9 cellular contexts compared by ENCODE assay signal in the genomic region with DNA sequence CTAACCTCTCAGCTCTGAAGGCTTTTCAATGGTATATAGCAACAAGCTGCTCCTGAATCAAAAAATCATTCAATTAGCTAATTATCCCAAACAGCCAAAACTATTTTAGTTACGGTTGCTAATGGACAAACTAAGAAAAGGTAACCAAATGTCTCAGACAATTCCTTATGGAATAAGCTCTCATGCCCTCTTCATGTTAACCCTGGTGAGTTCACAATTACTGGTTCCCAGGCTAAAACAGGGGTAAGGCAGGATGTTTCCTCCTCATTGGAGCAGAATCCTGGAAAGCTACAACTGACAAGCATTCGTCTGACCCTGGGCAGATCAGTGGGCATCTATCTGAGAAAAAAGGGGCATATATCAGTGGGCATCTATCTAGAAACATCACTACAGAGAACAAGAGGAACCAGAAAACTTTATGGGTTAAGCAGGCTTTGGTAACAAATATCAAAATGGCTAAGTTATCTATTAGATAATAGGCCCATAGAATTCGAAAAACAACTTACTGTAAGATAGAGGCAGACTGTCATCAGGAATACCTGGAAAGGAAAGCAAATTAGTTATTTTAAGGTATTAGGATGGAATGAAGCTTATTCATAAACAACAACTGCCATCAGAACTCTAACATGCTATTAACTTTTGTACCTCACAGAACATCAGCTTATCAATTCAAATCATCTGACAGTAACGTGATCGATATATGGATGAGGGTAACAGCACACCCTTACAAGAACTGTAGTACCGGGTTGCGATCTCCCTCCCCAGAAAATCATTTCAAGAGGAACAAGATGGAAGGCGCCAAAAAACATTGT. TPM values are rescaled to one million over a fixed set of nuclear protein-coding genes. Genes with fewer than 3 reads are reported as not detected.
DNase-seq lines count a peak whose midpoint lies in the region; ATAC-seq, FAIRE-seq and TF ChIP-seq lines count a peak whose summit lies in the region.
"Had no signal": no experiment of that assay in that cellular context is flagged by ENCODE, and none has a peak within 500 bp of the region (broad histone marks: within the 10 kb centered on the region; RNA-seq: fewer than 3 reads in every experiment).

No MANE protein-coding gene starts in this region.

- peak overlapping the region; percentile 87 to 90 for H3K9ac ChIP-seq in kidney (ENCODE audit: low read length in 2 of 2)

- intact Hi-C loops in kidney (cut with DNase I) (no loop called here), testis (cut with DNase I; ENCODE audit: low total_unique reads) (loop anchor here (10.0 kb wide), 1 partner anchor 69 kb away; a partner anchor contains a TSS)

- H3K9me3 ChIP-seq in kidney (ENCODE audit: control insufficient read depth in 1 of 2, low read length in 2 of 2) = no peaks in the 10 kb centered on the region
- H3K9me3 ChIP-seq in testis = no peaks in the 10 kb centered on the region

- H3K36me3 ChIP-seq in kidney (ENCODE audit: control insufficient read depth in 1 of 2, insufficient read depth in 2 of 2, low read length in 2 of 2) = peaks cover 18 to 28% of the 10 kb centered on the region in 2 donors
- no peaks in the 10 kb centered on the region for H3K36me3 ChIP-seq in testis (ENCODE audit: low read depth, missing control alignments)

- DNase-seq in activated T-cell treated with anti-CD3 and anti-CD28 coated beads, Interleukin-2, amount 50 U/mL, for 24 hours = no peak
- no peak for DNase-seq in activated T-cell treated with anti-CD3 and anti-CD28 coated beads for 4 hours
- DNase-seq in kidney = no peak
- DNase-seq in testis = no peak
- DNase-seq in putamen (ENCODE audit: low spot score) = no peak
- DNase-seq: NK-92 treated with Interleukin-12 subunit alpha and Interleukin-12 subunit beta, amount 100 ng/mL, for 24 hours had no signal

- peaks cover 4% of the 10 kb centered on the region for H3K27me3 Mint-ChIP-seq in activated T-cell treated with anti-CD3 and anti-CD28 coated beads, Interleukin-2, amount 50 U/mL, for 24 hours
- H3K27me3 Mint-ChIP-seq in activated T-helper 17 cell treated with anti-CD3 and anti-CD28 coated beads, Interleukin-2, amount 50 U/mL, for 72 hours = no peaks in the 10 kb centered on the region

- 12 to 18% methylated on average over 8 of the region's 8 CpGs for WGBS in testis, 2 donors

- H3K27me3 ChIP-seq in testis = no peaks in the 10 kb centered on the region

- peak overlapping the region; percentile 89 for H3K4me3 ChIP-seq in kidney (ENCODE audit: low read length in 2 of 2)
- H3K4me3 ChIP-seq in testis = peak overlapping the region; percentile 77 to 89

- TF ChIP-seq CTCF in kidney (IDR thresholded peaks at IDR 0.05; ENCODE audit: borderline replicate concordance, extremely low read depth, insufficient read depth) (no peak), testis (IDR thresholded peaks at IDR 0.05) (no peak)

- H3K4me1 ChIP-seq in kidney (ENCODE audit: control insufficient read depth in 1 of 2, insufficient read depth in 1 of 2, low read depth in 1 of 2, low read length in 2 of 2) (peaks cover 7 to 22% of the 10 kb centered on the region in 2 donors), testis (peaks cover 25% of the 10 kb centered on the region)

- peak overlapping the region; percentile 99 for H3K27ac Mint-ChIP-seq in activated T-cell treated with anti-CD3 and anti-CD28 coated beads, Interleukin-2, amount 50 U/mL, for 24 hours
- H3K27ac Mint-ChIP-seq in activated T-helper 17 cell treated with anti-CD3 and anti-CD28 coated beads, Interleukin-2, amount 50 U/mL, for 72 hours = peak overlapping the region; percentile 96

- peaks cover 51% of the 10 kb centered on the region for H3K4me1 Mint-ChIP-seq in activated T-cell treated with anti-CD3 and anti-CD28 coated beads, Interleukin-2, amount 50 U/mL, for 24 hours (ENCODE audit: low read depth)
- peaks cover 28% of the 10 kb centered on the region for H3K4me1 Mint-ChIP-seq in activated T-helper 17 cell treated with anti-CD3 and anti-CD28 coated beads, Interleukin-2, amount 50 U/mL, for 72 hours

- peak overlapping the region; percentile 99 for H3K4me3 Mint-ChIP-seq in activated T-cell treated with anti-CD3 and anti-CD28 coated beads, Interleukin-2, amount 50 U/mL, for 24 hours
- H3K4me3 Mint-ChIP-seq in activated T-helper 17 cell treated with anti-CD3 and anti-CD28 coated beads, Interleukin-2, amount 50 U/mL, for 72 hours = peak overlapping the region; percentile 98

- ATAC-seq in activated T-helper 17 cell treated with anti-CD3 and anti-CD28 coated beads, Interleukin-2, amount 50 U/mL, for 72 hours (replicated peaks) = no peak
- ATAC-seq in GM21576 (IDR thresholded peaks at IDR 0.05; ENCODE audit: unreplicated experiment) (no peak), HG03280 (IDR thresholded peaks at IDR 0.05; ENCODE audit: unreplicated experiment) (no peak)

- no peak overlapping the region for H3K27ac ChIP-seq in kidney (ENCODE audit: low read depth in 2 of 2, low read length in 2 of 2)
- peak overlapping the region in 1 of 2 donors; percentile 83 for H3K27ac ChIP-seq in testis

- TF ChIP-seq POLR2A in testis (IDR thresholded peaks at IDR 0.05) = no peak

- no peaks in the 10 kb centered on the region for H3K9me3 Mint-ChIP-seq in activated T-cell treated with anti-CD3 and anti-CD28 coated beads, Interleukin-2, amount 50 U/mL, for 24 hours
- no peaks in the 10 kb centered on the region for H3K9me3 Mint-ChIP-seq in activated T-helper 17 cell treated with anti-CD3 and anti-CD28 coated beads, Interleukin-2, amount 50 U/mL, for 72 hours

- FAIRE-seq in kidney (lab: Jason Lieb, UNC) = no peak

- peaks cover 80% of the 10 kb centered on the region for H3K36me3 Mint-ChIP-seq in activated T-cell treated with anti-CD3 and anti-CD28 coated beads, Interleukin-2, amount 50 U/mL, for 24 hours (ENCODE audit: low read depth)
- peaks cover 78% of the 10 kb centered on the region for H3K36me3 Mint-ChIP-seq in activated T-helper 17 cell treated with anti-CD3 and anti-CD28 coated beads, Interleukin-2, amount 50 U/mL, for 72 hours (ENCODE audit: low read depth)

RNA-seq across cellular contexts. Expression of a gene that starts 14.8 kb away (rescaled TPM):
- total RNA-seq in activated T-helper 17 cell treated with anti-CD3 and anti-CD28 coated beads, Interleukin-2, amount 50 U/mL, for 72 hours = 100 to 1,000 TPM in 1 of 2 donors, 10 to 100 TPM in 1; 70.3 to 104 TPM
- 48.9 TPM for total RNA-seq in kidney
- polyA plus RNA-seq in kidney (ENCODE audit: insufficient read depth, low read depth, low replicate concordance) = 38.5 TPM
- total RNA-seq in testis = 10 to 100 TPM; 33.4 to 46.7 TPM
- 39.0 TPM for polyA plus RNA-seq in testis (ENCODE audit: insufficient read depth, low read depth, low replicate concordance)

RNA-seq across cellular contexts. Expression of a gene that starts 21.6 kb away (rescaled TPM):
- total RNA-seq in activated T-helper 17 cell treated with anti-CD3 and anti-CD28 coated beads, Interleukin-2, amount 50 U/mL, for 72 hours = under 1 TPM; 0.82 TPM
- total RNA-seq in kidney (not detected), testis (10 to 100 TPM; 18.4 to 38.1 TPM)
- polyA plus RNA-seq in kidney (ENCODE audit: insufficient read depth, low read depth, low replicate concordance) (not detected), testis (ENCODE audit: insufficient read depth, low read depth, low replicate concordance) (40.7 TPM)

RNA-seq across cellular contexts. Expression of a gene that starts 22.4 kb away (rescaled TPM):
- 10 to 100 TPM; 23.4 to 32.0 TPM for total RNA-seq in activated T-helper 17 cell treated with anti-CD3 and anti-CD28 coated beads, Interleukin-2, amount 50 U/mL, for 72 hours
- total RNA-seq in kidney (39.6 TPM), testis (10 to 100 TPM; 42.2 to 49.1 TPM)
- polyA plus RNA-seq in kidney (ENCODE audit: insufficient read depth, low read depth, low replicate concordance) (44.6 TPM), testis (ENCODE audit: insufficient read depth, low read depth, low replicate concordance) (55.0 TPM)

RNA-seq across cellular contexts. Expression of a gene that starts 26.5 kb away (rescaled TPM):
- 100 to 1,000 TPM; 176 to 287 TPM for total RNA-seq in activated T-helper 17 cell treated with anti-CD3 and anti-CD28 coated beads, Interleukin-2, amount 50 U/mL, for 72 hours
- total RNA-seq in kidney (203 TPM), testis (100 to 1,000 TPM; 227 to 271 TPM)
- polyA plus RNA-seq in kidney (ENCODE audit: insufficient read depth, low read depth, low replicate concordance) (299 TPM), testis (ENCODE audit: insufficient read depth, low read depth, low replicate concordance) (166 TPM)

RNA-seq across cellular contexts. Expression of a gene that starts 49.0 kb away (rescaled TPM):
- 100 to 1,000 TPM in 1 of 2 donors, 10 to 100 TPM in 1; 85.8 to 115 TPM for total RNA-seq in activated T-helper 17 cell treated with anti-CD3 and anti-CD28 coated beads, Interleukin-2, amount 50 U/mL, for 72 hours
- total RNA-seq in kidney (83.8 TPM), testis (10 to 100 TPM; 94.6 to 98.7 TPM)
- polyA plus RNA-seq in kidney (ENCODE audit: insufficient read depth, low read depth, low replicate concordance) (70.7 TPM), testis (ENCODE audit: insufficient read depth, low read depth, low replicate concordance) (88.3 TPM)

Comparison
In these comparisons a context has a peak if more than half of its experiments do, and no peak if none do; other contexts are left out.
1. RNA of a gene that starts 21.6 kb away (total RNA-seq): 18.4 to 38.1 TPM in testis; 0.82 TPM in activated T-helper 17 cell treated with anti-CD3 and anti-CD28 coated beads, Interleukin-2, amount 50 U/mL, for 72 hours and not detected in kidney (single experiment); every median in the first group is over 10 times any median in the second.